ENCODE assay signal across 13 cellular contexts in genomic region chr14:105900398-105901160, GRCh38.
A peak's percentile ranks its signal among the peaks of the same experiment; 100 is the strongest.
DNase-seq lines count a peak whose midpoint lies in the region; ATAC-seq and TF ChIP-seq lines count a peak whose summit lies in the region.
"Had no signal": no experiment of that assay in that cellular context is flagged by ENCODE, and none has a peak within 500 bp of the region (broad histone marks: within the 10 kb centered on the region; RNA-seq: fewer than 3 reads in every experiment).

No MANE protein-coding gene starts in this region.

- no peaks in the 10 kb centered on the region for H3K9me3 ChIP-seq in Loucy (ENCODE audit: insufficient read depth, low read depth, low read length)

- H3K4me2 ChIP-seq in Loucy (ENCODE audit: low read depth, low read length, poor library complexity, severe bottlenecking) = peak overlapping the region; percentile 95
- H3K4me2 ChIP-seq: A549 had no signal

- peaks cover 34% of the 10 kb centered on the region for H3K4me1 ChIP-seq in Loucy (ENCODE audit: insufficient read depth, low read length, poor library complexity, severe bottlenecking)
- H3K4me1 ChIP-seq: A549 had no signal

- H3K27ac Mint-ChIP-seq in memory B cell = no peak overlapping the region
- H3K27ac Mint-ChIP-seq: CD14-positive monocyte; CD8-positive, alpha-beta T cell had no signal

- no peaks in the 10 kb centered on the region for H3F3A ChIP-seq in Loucy (ENCODE audit: low read depth)

- H3K4me1 Mint-ChIP-seq in memory B cell = no peaks in the 10 kb centered on the region
- H3K4me1 Mint-ChIP-seq: CD14-positive monocyte had no signal

- TF ChIP-seq CTCF in GM12875 (IDR thresholded peaks at IDR 0.05; ENCODE audit: borderline replicate concordance, insufficient read depth, low read depth, low read length) = no peak
- TF ChIP-seq CTCF in Loucy (conservative IDR thresholded peaks at IDR 0.05; ENCODE audit: low read length) = no peak

- H3K79me2 ChIP-seq in Loucy (ENCODE audit: insufficient read depth, low read length) = peaks cover 60% of the 10 kb centered on the region

- no peaks in the 10 kb centered on the region for H4K20me1 ChIP-seq in Loucy (ENCODE audit: insufficient read depth, low read length, poor library complexity, severe bottlenecking)

- no peak for DNase-seq in memory B cell (ENCODE audit: low spot score in 2 of 2)
- no peak for DNase-seq in HEK293T (ENCODE audit: extremely low spot score)
- DNase-seq in activated T-cell treated with anti-CD3 and anti-CD28 coated beads for 4 hours = no peak
- DNase-seq: CD8-positive, alpha-beta T cell; COR-L47; DND-41; GDM1; H7 had no signal

- H3K9ac ChIP-seq in Loucy (ENCODE audit: low read depth, low read length, poor library complexity, severe bottlenecking) = peak overlapping the region; percentile 93

- no peaks in the 10 kb centered on the region for H3K27me3 ChIP-seq in Loucy (ENCODE audit: insufficient read depth, low read length, poor library complexity, severe bottlenecking)

- POLR2A ChIA-PET in HEK293T (lab: Yijun Ruan, JAX) = no interaction called here

- no peaks in the 10 kb centered on the region for H3K9me3 Mint-ChIP-seq in memory B cell
- H3K9me3 Mint-ChIP-seq: CD8-positive, alpha-beta T cell had no signal

- no peak for ATAC-seq in memory B cell (ENCODE audit: low read depth)
- ATAC-seq in GM19351 (IDR thresholded peaks at IDR 0.05; ENCODE audit: unreplicated experiment) = no peak
- ATAC-seq: A549; CD8-positive, alpha-beta T cell had no signal

- H2AFZ ChIP-seq in Loucy (ENCODE audit: low read length) = no peak overlapping the region

- peak overlapping the region; percentile 50 for H3K4me3 Mint-ChIP-seq in memory B cell
- H3K4me3 Mint-ChIP-seq: CD8-positive, alpha-beta T cell had no signal

- H3K27me3 Mint-ChIP-seq in memory B cell = no peaks in the 10 kb centered on the region

- H3K9me2 ChIP-seq in Loucy (replicated peaks; ENCODE audit: low read depth, low read length) = no peaks in the 10 kb centered on the region

- CTCF ChIA-PET in HEK293T (lab: Yijun Ruan, JAX) = no interaction called here

- H3K4me3 ChIP-seq in GM12875 (ENCODE audit: low read depth, low read length) = peak overlapping the region; percentile 5
- H3K4me3 ChIP-seq in Loucy (ENCODE audit: low read length, poor library complexity, severe bottlenecking) = peak overlapping the region; percentile 72
- H3K4me3 ChIP-seq: A549 had no signal

- H3K36me3 Mint-ChIP-seq in memory B cell = no peaks in the 10 kb centered on the region
- H3K36me3 Mint-ChIP-seq: CD14-positive monocyte; CD8-positive, alpha-beta T cell had no signal

- no peaks in the 10 kb centered on the region for H3K36me3 ChIP-seq in Loucy (ENCODE audit: insufficient read depth, low read length)

TF ChIP-seq in HEK293T, 16 proteins besides CTCF, POLR2A, EP300 and RAD21:
- TF ChIP-seq, protein P1, sequence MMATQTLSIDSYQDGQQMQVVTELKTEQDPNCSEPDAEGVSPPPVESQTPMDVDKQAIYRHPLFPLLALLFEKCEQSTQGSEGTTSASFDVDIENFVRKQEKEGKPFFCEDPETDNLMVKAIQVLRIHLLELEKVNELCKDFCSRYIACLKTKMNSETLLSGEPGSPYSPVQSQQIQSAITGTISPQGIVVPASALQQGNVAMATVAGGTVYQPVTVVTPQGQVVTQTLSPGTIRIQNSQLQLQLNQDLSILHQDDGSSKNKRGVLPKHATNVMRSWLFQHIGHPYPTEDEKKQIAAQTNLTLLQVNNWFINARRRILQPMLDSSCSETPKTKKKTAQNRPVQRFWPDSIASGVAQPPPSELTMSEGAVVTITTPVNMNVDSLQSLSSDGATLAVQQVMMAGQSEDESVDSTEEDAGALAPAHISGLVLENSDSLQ (IDR thresholded peaks at IDR 0.05) = no peak
- TF ChIP-seq CTBP1 (IDR thresholded peaks at IDR 0.05; ENCODE audit: borderline replicate concordance) = no peak
- TF ChIP-seq NFRKB (IDR thresholded peaks at IDR 0.05) = no peak
- TF ChIP-seq LEF1 (IDR thresholded peaks at IDR 0.05; ENCODE audit: borderline replicate concordance) = no peak
- no peak for TF ChIP-seq BHLHE40 (IDR thresholded peaks at IDR 0.05; ENCODE audit: borderline replicate concordance)
- TF ChIP-seq FOXA1 (IDR thresholded peaks at IDR 0.05) = no peak
- TF ChIP-seq ARNT (IDR thresholded peaks at IDR 0.05) = no peak
